In the genomic region with DNA sequence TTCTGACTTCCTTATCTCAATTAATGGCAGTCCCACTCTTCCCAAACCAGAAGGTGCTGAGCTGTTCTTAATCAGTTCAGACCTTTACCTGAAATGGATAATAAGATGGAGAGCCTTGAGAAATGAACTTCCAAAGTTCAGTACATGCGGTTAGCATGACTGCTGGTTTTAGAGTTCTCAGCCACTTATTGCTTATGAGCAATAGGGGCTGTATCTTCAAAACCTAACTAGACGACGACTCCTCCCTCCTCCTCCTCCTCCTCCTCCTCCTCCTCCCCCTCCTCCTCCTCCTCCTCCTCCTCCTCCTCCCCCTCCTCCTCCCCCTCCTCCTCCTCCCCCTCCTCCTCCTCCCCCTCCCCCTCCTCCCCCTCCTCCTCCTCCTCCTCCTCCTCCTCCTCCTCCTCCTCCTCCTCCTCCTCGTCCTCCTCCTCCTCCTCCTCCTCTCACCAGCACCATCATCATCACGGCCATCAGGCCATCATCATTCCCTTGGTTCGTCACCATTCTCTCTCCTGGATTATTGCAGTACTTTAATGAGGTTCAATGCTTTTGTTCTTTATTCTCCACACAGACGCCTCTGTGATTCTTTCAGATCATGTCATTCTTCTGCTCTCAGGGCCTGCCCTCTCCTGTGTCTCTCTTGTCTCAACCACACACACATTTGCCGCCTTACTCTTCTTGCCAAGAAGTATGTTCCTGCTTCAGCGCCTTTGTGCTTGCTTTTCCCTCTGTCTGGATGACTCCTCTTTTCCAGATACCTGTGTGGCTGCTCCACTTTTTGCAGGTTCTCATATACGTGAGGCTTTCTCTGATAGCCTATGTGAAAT, we compare ENCODE assay signal across 1 cellular context.
TF ChIP-seq lines count a peak whose summit lies in the region.

No MANE protein-coding gene starts in this region.

TF ChIP-seq in HCT116, 20 proteins besides CTCF, POLR2A, EP300 and RAD21 (continued from another document):
- TF ChIP-seq, protein P1, sequence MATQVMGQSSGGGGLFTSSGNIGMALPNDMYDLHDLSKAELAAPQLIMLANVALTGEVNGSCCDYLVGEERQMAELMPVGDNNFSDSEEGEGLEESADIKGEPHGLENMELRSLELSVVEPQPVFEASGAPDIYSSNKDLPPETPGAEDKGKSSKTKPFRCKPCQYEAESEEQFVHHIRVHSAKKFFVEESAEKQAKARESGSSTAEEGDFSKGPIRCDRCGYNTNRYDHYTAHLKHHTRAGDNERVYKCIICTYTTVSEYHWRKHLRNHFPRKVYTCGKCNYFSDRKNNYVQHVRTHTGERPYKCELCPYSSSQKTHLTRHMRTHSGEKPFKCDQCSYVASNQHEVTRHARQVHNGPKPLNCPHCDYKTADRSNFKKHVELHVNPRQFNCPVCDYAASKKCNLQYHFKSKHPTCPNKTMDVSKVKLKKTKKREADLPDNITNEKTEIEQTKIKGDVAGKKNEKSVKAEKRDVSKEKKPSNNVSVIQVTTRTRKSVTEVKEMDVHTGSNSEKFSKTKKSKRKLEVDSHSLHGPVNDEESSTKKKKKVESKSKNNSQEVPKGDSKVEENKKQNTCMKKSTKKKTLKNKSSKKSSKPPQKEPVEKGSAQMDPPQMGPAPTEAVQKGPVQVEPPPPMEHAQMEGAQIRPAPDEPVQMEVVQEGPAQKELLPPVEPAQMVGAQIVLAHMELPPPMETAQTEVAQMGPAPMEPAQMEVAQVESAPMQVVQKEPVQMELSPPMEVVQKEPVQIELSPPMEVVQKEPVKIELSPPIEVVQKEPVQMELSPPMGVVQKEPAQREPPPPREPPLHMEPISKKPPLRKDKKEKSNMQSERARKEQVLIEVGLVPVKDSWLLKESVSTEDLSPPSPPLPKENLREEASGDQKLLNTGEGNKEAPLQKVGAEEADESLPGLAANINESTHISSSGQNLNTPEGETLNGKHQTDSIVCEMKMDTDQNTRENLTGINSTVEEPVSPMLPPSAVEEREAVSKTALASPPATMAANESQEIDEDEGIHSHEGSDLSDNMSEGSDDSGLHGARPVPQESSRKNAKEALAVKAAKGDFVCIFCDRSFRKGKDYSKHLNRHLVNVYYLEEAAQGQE (IDR thresholded peaks at IDR 0.05; ENCODE audit: low read depth), result no peak
TF ChIP-seq in HCT116: peak in this region for 0.
